28 cellular contexts compared by ENCODE assay signal in genomic region chr16:27644165-27644564, GRCh38.
"Had no signal": no experiment of that assay in that cellular context is flagged by ENCODE, and none has a peak within 500 bp of the region (broad histone marks: within the 10 kb centered on the region; RNA-seq: fewer than 3 reads in every experiment).

No MANE protein-coding gene starts in this region.

- H3K27ac Mint-ChIP-seq: activated CD4-positive, alpha-beta T cell treated with anti-CD3 and anti-CD28 coated beads for 36 hours; activated CD8-positive, alpha-beta memory T cell treated with anti-CD3 and anti-CD28 coated beads, Interleukin-2, amount 10 ng/mL, durations not matched to agents 7 days and 5 days; activated CD8-positive, alpha-beta T cell treated with anti-CD3 and anti-CD28 coated beads, Interleukin-2, amount 10 ng/mL, durations not matched to agents 7 days and 5 days; activated naive CD8-positive, alpha-beta T cell; activated T-cell treated with anti-CD3 and anti-CD28 coated beads, Interleukin-2, amount 50 U/mL, for 72 hours; natural killer cell treated with Interleukin-12 subunit alpha and Interleukin-12 subunit beta and Interleukin-15 and Interleukin-18, amount 100 ng/mL, for 72 hours; stimulated activated memory B cell treated with anti-CD40 and anti-IgM and Interleukin-4, amounts not matched to agents 10 μg/mL and 1 μg/mL and 100 μg/mL, for 72 hours had no signal

- H3K36me3 ChIP-seq: ovary, prostate gland, thyroid gland, upper lobe of right lung had no signal

- H3K9me3 ChIP-seq: body of pancreas, lower lobe of right lung, ovary, prostate gland, stomach, thyroid gland, upper lobe of right lung had no signal

- DNase-seq: activated CD4-positive, alpha-beta T cell treated with anti-CD3 and anti-CD28 coated beads for 36 hours; activated CD4-positive, CD25-positive, alpha-beta regulatory T cell; activated CD8-positive, alpha-beta memory T cell treated with anti-CD3 and anti-CD28 coated beads, Interleukin-2, amount 10 ng/mL, durations not matched to agents 7 days and 5 days; activated CD8-positive, alpha-beta T cell treated with anti-CD3 and anti-CD28 coated beads, Interleukin-2, amount 10 ng/mL, durations not matched to agents 7 days and 5 days; activated naive CD4-positive, alpha-beta T cell treated with Interleukin-2 at 50 U/mL for 16 hours; activated T-cell treated with anti-CD3 and anti-CD28 coated beads, Interleukin-2, amount 50 U/mL, for 72 hours; aorta; body of pancreas; dorsolateral prefrontal cortex; effector memory CD4-positive, alpha-beta T cell; kidney glomerular epithelial cell; lower lobe of right lung; mesenchymal stem cell; ovary; retina; small intestine; stimulated activated CD4-positive, alpha-beta T cell treated with anti-CD3 and anti-CD28 coated beads, Interleukin-4, amount 100 ng/mL, for 4 hours; stimulated activated CD8-positive, alpha-beta memory T cell treated with anti-CD3 and anti-CD28 coated beads, Interleukin-4, amount 100 ng/mL, for 48 hours; stomach; upper lobe of right lung had no signal

- H3K4me3 Mint-ChIP-seq: activated CD4-positive, alpha-beta T cell treated with anti-CD3 and anti-CD28 coated beads for 36 hours; activated CD8-positive, alpha-beta memory T cell treated with anti-CD3 and anti-CD28 coated beads, Interleukin-2, amount 10 ng/mL, durations not matched to agents 7 days and 5 days; activated CD8-positive, alpha-beta T cell treated with anti-CD3 and anti-CD28 coated beads, Interleukin-2, amount 10 ng/mL, durations not matched to agents 7 days and 5 days; activated naive CD8-positive, alpha-beta T cell; activated T-cell treated with anti-CD3 and anti-CD28 coated beads, Interleukin-2, amount 50 U/mL, for 72 hours; natural killer cell treated with Interleukin-12 subunit alpha and Interleukin-12 subunit beta and Interleukin-15 and Interleukin-18, amount 100 ng/mL, for 72 hours; stimulated activated memory B cell treated with anti-CD40 and anti-IgM and Interleukin-4, amounts not matched to agents 10 μg/mL and 1 μg/mL and 100 μg/mL, for 72 hours had no signal

- H3K27me3 ChIP-seq: body of pancreas, dorsolateral prefrontal cortex, ovary, stomach, thyroid gland, upper lobe of right lung had no signal

- H3K4me1 ChIP-seq: body of pancreas, lower lobe of right lung, prostate gland, stomach, upper lobe of right lung had no signal

- H3K27me3 Mint-ChIP-seq: activated CD4-positive, alpha-beta T cell treated with anti-CD3 and anti-CD28 coated beads for 36 hours; activated CD8-positive, alpha-beta memory T cell treated with anti-CD3 and anti-CD28 coated beads, Interleukin-2, amount 10 ng/mL, durations not matched to agents 7 days and 5 days; activated naive CD8-positive, alpha-beta T cell; natural killer cell treated with Interleukin-12 subunit alpha and Interleukin-12 subunit beta and Interleukin-15 and Interleukin-18, amount 100 ng/mL, for 72 hours; stimulated activated memory B cell treated with anti-CD40 and anti-IgM and Interleukin-4, amounts not matched to agents 10 μg/mL and 1 μg/mL and 100 μg/mL, for 72 hours had no signal

- ATAC-seq: activated CD4-positive, alpha-beta T cell treated with anti-CD3 and anti-CD28 coated beads for 36 hours; activated CD8-positive, alpha-beta memory T cell treated with anti-CD3 and anti-CD28 coated beads, Interleukin-2, amount 10 ng/mL, durations not matched to agents 7 days and 5 days; activated CD8-positive, alpha-beta T cell treated with anti-CD3 and anti-CD28 coated beads, Interleukin-2, amount 10 ng/mL, durations not matched to agents 7 days and 5 days; activated T-cell treated with anti-CD3 and anti-CD28 coated beads, Interleukin-2, amount 50 U/mL, for 72 hours; body of pancreas; left lobe of liver; lower lobe of right lung; natural killer cell treated with Interleukin-12 subunit alpha and Interleukin-12 subunit beta and Interleukin-15 and Interleukin-18, amount 100 ng/mL, for 72 hours; sciatic nerve; stimulated activated memory B cell treated with anti-CD40 and anti-IgM and Interleukin-4, amounts not matched to agents 10 μg/mL and 1 μg/mL and 100 μg/mL, for 72 hours; upper lobe of right lung had no signal

- H3K27ac ChIP-seq: body of pancreas, coronary artery, dorsolateral prefrontal cortex, lower lobe of right lung, ovary, prostate gland, stomach, thyroid gland, upper lobe of right lung had no signal

- H3K4me1 Mint-ChIP-seq: activated CD4-positive, alpha-beta T cell treated with anti-CD3 and anti-CD28 coated beads for 36 hours; stimulated activated memory B cell treated with anti-CD40 and anti-IgM and Interleukin-4, amounts not matched to agents 10 μg/mL and 1 μg/mL and 100 μg/mL, for 72 hours had no signal

- H3K4me3 ChIP-seq: body of pancreas, coronary artery, dorsolateral prefrontal cortex, lower lobe of right lung, ovary, prostate gland, stomach, thyroid gland, upper lobe of right lung had no signal

- H3K36me3 Mint-ChIP-seq: natural killer cell treated with Interleukin-12 subunit alpha and Interleukin-12 subunit beta and Interleukin-15 and Interleukin-18, amount 100 ng/mL, for 72 hours had no signal

- H3K9me3 Mint-ChIP-seq: activated T-cell treated with anti-CD3 and anti-CD28 coated beads, Interleukin-2, amount 50 U/mL, for 72 hours had no signal
